ENCODE assay signal across 6 cellular contexts in genomic region chr10:265816-266588, GRCh38.
A peak's percentile ranks its signal among the peaks of the same experiment; 100 is the strongest.
DNase-seq lines count a peak whose midpoint lies in the region; ATAC-seq and TF ChIP-seq lines count a peak whose summit lies in the region.
"Not testable (repeated sequence)": the region's sequence is repeated elsewhere in the genome, so short reads cannot be mapped to it uniquely, and the experiment has no call there.

No MANE protein-coding gene starts in this region.

- H2AFZ ChIP-seq in OCI-LY7 (ENCODE audit: low read length); PC-9: not testable (repeated sequence)

- H3K36me3 Mint-ChIP-seq in CD8-positive, alpha-beta T cell = not testable (repeated sequence)
- H3K36me3 Mint-ChIP-seq in activated T-cell treated with anti-CD3 and anti-CD28 coated beads, Interleukin-2, amount 50 U/mL, for 72 hours (ENCODE audit: insufficient read depth in 2 of 2) = peaks cover 0 to 15% of the 10 kb centered on the region in 2 donors
- peaks cover 14% of the 10 kb centered on the region for H3K36me3 Mint-ChIP-seq in stimulated activated effector memory CD8-positive, alpha-beta T cell treated with anti-CD3 and anti-CD28 coated beads, Interleukin-12 subunit alpha, Interleukin-12 subunit beta, amount 100 ng/mL, for 72 hours

- POLR2A ChIA-PET in CD8-positive, alpha-beta T cell (lab: Charles Lee); HEK293 (lab: Yijun Ruan, JAX); OCI-LY7 (lab: Charles Lee); PC-9 (lab: Charles Lee; ENCODE audit: unreplicated experiment): not testable (repeated sequence)

- H3K9me3 ChIP-seq in CD8-positive, alpha-beta T cell (ENCODE audit: low read length); HEK293 (ENCODE audit: control insufficient read depth, insufficient read depth, low read depth, low read length); OCI-LY7 (ENCODE audit: low read length); PC-9 (ENCODE audit: insufficient read depth, low read depth): not testable (repeated sequence)

- H3K27me3 Mint-ChIP-seq in CD8-positive, alpha-beta T cell (ENCODE audit: low read depth); activated T-cell treated with anti-CD3 and anti-CD28 coated beads, Interleukin-2, amount 50 U/mL, for 72 hours (ENCODE audit: low read depth): not testable (repeated sequence)

- not testable (repeated sequence) for DNase-seq in CD8-positive, alpha-beta T cell; OCI-LY7 (ENCODE audit: low spot score); PC-9; activated T-cell treated with anti-CD3 and anti-CD28 coated beads, Interleukin-2, amount 50 U/mL, for 72 hours; stimulated activated effector memory CD8-positive, alpha-beta T cell treated with anti-CD3 and anti-CD28 coated beads, Interleukin-12 subunit alpha, Interleukin-12 subunit beta, amount 100 ng/mL, for 72 hours (ENCODE audit: low spot score in 2 of 2)

- CTCF ChIA-PET in CD8-positive, alpha-beta T cell (lab: Charles Lee); HEK293 (lab: Yijun Ruan, JAX); OCI-LY7 (lab: Charles Lee; ENCODE audit: unreplicated experiment); PC-9 (lab: Charles Lee): not testable (repeated sequence)

- not testable (repeated sequence) for H3K79me2 ChIP-seq in OCI-LY7 (ENCODE audit: insufficient read depth, low read depth, low read length); PC-9 (ENCODE audit: low read depth)

- intact Hi-C loops in CD8-positive, alpha-beta T cell (cut with DNase I, micrococcal nuclease); OCI-LY7 (cut with micrococcal nuclease; ENCODE audit: unreplicated experiment); PC-9 (cut with micrococcal nuclease; ENCODE audit: unreplicated experiment): not testable (repeated sequence)

- H4K20me1 ChIP-seq in OCI-LY7 (ENCODE audit: insufficient read depth, low read length); PC-9 (ENCODE audit: insufficient read depth): not testable (repeated sequence)

- not testable (repeated sequence) for H3K9me3 Mint-ChIP-seq in CD8-positive, alpha-beta T cell; activated T-cell treated with anti-CD3 and anti-CD28 coated beads, Interleukin-2, amount 50 U/mL, for 72 hours; stimulated activated effector memory CD8-positive, alpha-beta T cell treated with anti-CD3 and anti-CD28 coated beads, Interleukin-12 subunit alpha, Interleukin-12 subunit beta, amount 100 ng/mL, for 72 hours

- H3K9me2 ChIP-seq in OCI-LY7 (ENCODE audit: insufficient read depth, low read length); PC-9 (ENCODE audit: insufficient read depth): not testable (repeated sequence)

- not testable (repeated sequence) for H3K27ac ChIP-seq in CD8-positive, alpha-beta T cell (ENCODE audit: low read depth, low read length); HEK293 (ENCODE audit: extremely low read depth, low read depth, low read length)
- H3K27ac ChIP-seq in OCI-LY7 (ENCODE audit: low read depth, low read length, poor library complexity, severe bottlenecking) (peak overlapping the region; percentile 55), PC-9 (peak overlapping the region; percentile 70; the same call in 1 of the 2 replicates)

- not testable (repeated sequence) for H3K27me3 ChIP-seq in CD8-positive, alpha-beta T cell (ENCODE audit: insufficient read depth, low read length)
- peaks cover 23% of the 10 kb centered on the region; the same call in 1 of the 2 replicates for H3K27me3 ChIP-seq in PC-9 (ENCODE audit: insufficient read depth, low read depth)

- TF ChIP-seq CTCF in CD8-positive, alpha-beta T cell (IDR thresholded peaks at IDR 0.05); HEK293 (tag by site-specific recombination; IDR thresholded peaks at IDR 0.05); OCI-LY7 (conservative IDR thresholded peaks at IDR 0.05; ENCODE audit: low read length); PC-9 (conservative IDR thresholded peaks at IDR 0.05): not testable (repeated sequence)

- H3K4me1 Mint-ChIP-seq in CD8-positive, alpha-beta T cell (ENCODE audit: low read depth); activated T-cell treated with anti-CD3 and anti-CD28 coated beads, Interleukin-2, amount 50 U/mL, for 72 hours (ENCODE audit: low read depth): not testable (repeated sequence)
- H3K4me1 Mint-ChIP-seq in stimulated activated effector memory CD8-positive, alpha-beta T cell treated with anti-CD3 and anti-CD28 coated beads, Interleukin-12 subunit alpha, Interleukin-12 subunit beta, amount 100 ng/mL, for 72 hours = peaks cover 32% of the 10 kb centered on the region

- not testable (repeated sequence) for H3K4me3 ChIP-seq in CD8-positive, alpha-beta T cell (ENCODE audit: low read depth, low read length); HEK293 (ENCODE audit: low read depth, low read length); OCI-LY7 (ENCODE audit: low read depth, low read length, poor library complexity, severe bottlenecking); PC-9

- H3K27ac Mint-ChIP-seq in CD8-positive, alpha-beta T cell = peak overlapping the region; percentile 46
- H3K27ac Mint-ChIP-seq in activated T-cell treated with anti-CD3 and anti-CD28 coated beads, Interleukin-2, amount 50 U/mL, for 72 hours = peak overlapping the region; percentile 69
- peak overlapping the region; percentile 93 for H3K27ac Mint-ChIP-seq in stimulated activated effector memory CD8-positive, alpha-beta T cell treated with anti-CD3 and anti-CD28 coated beads, Interleukin-12 subunit alpha, Interleukin-12 subunit beta, amount 100 ng/mL, for 72 hours

- not testable (repeated sequence) for H3K4me3 Mint-ChIP-seq in CD8-positive, alpha-beta T cell; activated T-cell treated with anti-CD3 and anti-CD28 coated beads, Interleukin-2, amount 50 U/mL, for 72 hours; stimulated activated effector memory CD8-positive, alpha-beta T cell treated with anti-CD3 and anti-CD28 coated beads, Interleukin-12 subunit alpha, Interleukin-12 subunit beta, amount 100 ng/mL, for 72 hours

- H3K4me2 ChIP-seq in OCI-LY7 (ENCODE audit: low read length) = peak overlapping the region; percentile 44
- H3K4me2 ChIP-seq in PC-9 = not testable (repeated sequence)

- not testable (repeated sequence) for H3K36me3 ChIP-seq in CD8-positive, alpha-beta T cell (ENCODE audit: insufficient read depth, low read length); HEK293 (ENCODE audit: control insufficient read depth in 2 of 2, insufficient read depth in 1 of 2, low read length in 2 of 2); OCI-LY7 (ENCODE audit: insufficient read depth, low read length); PC-9 (ENCODE audit: low read depth)

- peaks cover 13% of the 10 kb centered on the region; the same call in 1 of the 2 replicates for H3F3A ChIP-seq in PC-9 (ENCODE audit: insufficient read depth, low read depth)

- not testable (repeated sequence) for BruUV-seq in OCI-LY7 (replicated peaks; lab: Mats Ljungman, UMichigan); PC-9 (replicated peaks; lab: Mats Ljungman, UMichigan)

- not testable (repeated sequence) for ATAC-seq in CD8-positive, alpha-beta T cell; activated T-cell treated with anti-CD3 and anti-CD28 coated beads, Interleukin-2, amount 50 U/mL, for 72 hours (replicated peaks in 1 of 2); stimulated activated effector memory CD8-positive, alpha-beta T cell treated with anti-CD3 and anti-CD28 coated beads, Interleukin-12 subunit alpha, Interleukin-12 subunit beta, amount 100 ng/mL, for 72 hours

- H3K4me1 ChIP-seq in CD8-positive, alpha-beta T cell (ENCODE audit: insufficient read depth, low read length); HEK293 (ENCODE audit: control insufficient read depth, insufficient read depth, low read length); PC-9 (replicated peaks; ENCODE audit: insufficient read depth): not testable (repeated sequence)
- H3K4me1 ChIP-seq in OCI-LY7 (ENCODE audit: insufficient read depth, low read length, poor library complexity, severe bottlenecking) = peaks cover 58% of the 10 kb centered on the region

TF ChIP-seq in HEK293, 187 proteins besides CTCF, POLR2A, EP300 and RAD21 (continues in another document):
- peak; percentile 79 for TF ChIP-seq ZNF580 (tag by site-specific recombination; IDR thresholded peaks at IDR 0.05)
